8 cellular contexts compared by ENCODE assay signal in the genomic region with DNA sequence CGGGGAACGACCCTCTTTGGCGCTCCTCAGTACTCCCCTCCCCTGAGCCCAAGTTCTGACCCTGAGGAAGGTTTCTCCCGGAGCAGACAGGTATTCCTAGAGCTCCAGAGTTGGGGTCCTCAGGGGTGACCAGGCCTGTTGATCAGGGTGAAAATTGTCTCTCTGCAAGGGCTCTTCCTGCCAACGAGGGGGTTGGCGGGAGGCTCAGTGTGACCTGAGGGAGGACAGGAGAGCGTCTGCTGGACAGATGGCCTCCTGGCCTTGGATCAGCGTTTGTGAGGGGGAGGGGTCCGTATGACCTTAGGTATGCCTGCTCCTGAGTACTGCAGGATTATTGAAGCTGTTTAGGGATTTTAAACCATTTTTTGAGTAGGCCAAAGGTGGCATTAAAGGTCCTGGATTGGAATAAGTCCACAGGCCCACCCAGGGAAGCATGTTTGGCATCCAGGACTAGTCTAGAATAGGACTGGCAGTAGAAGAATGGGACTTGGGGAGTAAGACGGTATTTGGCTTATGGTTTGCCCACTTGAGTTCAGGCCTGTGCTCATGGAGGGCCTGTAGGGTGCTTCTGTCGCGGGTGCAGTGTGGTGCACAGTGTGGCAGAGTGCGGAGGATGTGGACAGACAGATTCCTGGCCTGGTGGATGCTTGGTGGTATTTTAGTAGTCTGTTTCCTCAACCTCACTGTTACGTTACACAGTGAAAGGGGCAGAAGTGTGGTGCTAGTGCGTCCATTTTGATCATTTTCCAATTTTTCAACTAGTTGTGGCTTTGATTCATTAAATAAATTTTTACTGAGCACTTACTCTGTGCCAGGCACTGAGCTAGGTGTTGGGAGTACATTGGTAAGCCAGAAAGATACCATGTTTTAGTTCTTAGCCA. TPM values are rescaled to one million over a fixed set of nuclear protein-coding genes. Genes with fewer than 3 reads are reported as not detected.
DNase-seq lines count a peak whose midpoint lies in the region; ATAC-seq and TF ChIP-seq lines count a peak whose summit lies in the region.

No MANE protein-coding gene starts in this region.

- peak overlapping the region; percentile 99 to 100 (median 100) for H3K27ac ChIP-seq in upper lobe of left lung

- no peaks in the 10 kb centered on the region for H3K9me3 ChIP-seq in endocrine pancreas (ENCODE audit: control insufficient read depth, low read length)
- H3K9me3 ChIP-seq in upper lobe of left lung: no peaks in the 10 kb centered on the region

- peak in 3 of 6 experiments; percentile 13 to 44 (median 24) for TF ChIP-seq CTCF in upper lobe of left lung (IDR thresholded peaks at IDR 0.05)

- peak; percentile 3 for ATAC-seq in GM21723 (IDR thresholded peaks at IDR 0.05; ENCODE audit: unreplicated experiment)
- ATAC-seq in upper lobe of left lung (ENCODE audit: low FRiP score in 2 of 2): peak; percentile 16 to 44

- no peak for TF ChIP-seq EP300 in upper lobe of left lung (IDR thresholded peaks at IDR 0.05)

- H3K27me3 ChIP-seq in endocrine pancreas (ENCODE audit: control insufficient read depth, insufficient read depth, low read length) (no peaks in the 10 kb centered on the region), upper lobe of left lung (no peaks in the 10 kb centered on the region)

- H3K9ac ChIP-seq in endocrine pancreas (ENCODE audit: control insufficient read depth, insufficient read depth, low read length): peak overlapping the region; percentile 89

- H3K4me3 ChIP-seq in endocrine pancreas (ENCODE audit: control insufficient read depth, insufficient read depth, low read length): peak overlapping the region; percentile 82
- peak overlapping the region; percentile 89 to 95 (median 93) for H3K4me3 ChIP-seq in upper lobe of left lung

- 5 to 28% methylated on average over 7 to 15 of the region's 15 CpGs for WGBS in upper lobe of left lung, 2 donors

- DNase-seq in AML-193 (lab: John Stamatoyannopoulos, UW): peak; percentile 46 to 72
- peak; percentile 82 for DNase-seq in NAMALWA (ENCODE audit: low spot score)
- DNase-seq in activated CD4-positive, alpha-beta T cell treated with anti-CD3 and anti-CD28 coated beads, Interleukin-2, amount 50 U/mL, for 48 hours: peak; percentile 56 to 63
- peak; percentile 15 for DNase-seq in mucosa of gallbladder (ENCODE audit: low spot score)
- DNase-seq in upper lobe of left lung: peak in 1 of 2 donors; percentile 53
- no peak for DNase-seq in NCI-H2196 (lab: John Stamatoyannopoulos, UW; ENCODE audit: unreplicated experiment)

- H3K4me1 ChIP-seq in endocrine pancreas (ENCODE audit: control insufficient read depth, insufficient read depth, low read length): peaks cover 4% of the 10 kb centered on the region
- H3K4me1 ChIP-seq in upper lobe of left lung: peaks cover 41 to 74% (median 49%) of the 10 kb centered on the region in 4 donors

- H3K36me3 ChIP-seq in endocrine pancreas (ENCODE audit: control insufficient read depth, insufficient read depth, low read length) (no peaks in the 10 kb centered on the region), upper lobe of left lung (no peaks in the 10 kb centered on the region)

- TF ChIP-seq POLR2A in upper lobe of left lung (IDR thresholded peaks at IDR 0.05): no peak

RNA-seq across cellular contexts. Expression of gene ZNF592, which starts 1.0 kb away (rescaled TPM):
- total RNA-seq in mucosa of gallbladder: 29.3 TPM
- total RNA-seq in upper lobe of left lung: 10 to 100 TPM; 22.5 to 35.2 (median 26.7) TPM

RNA-seq across cellular contexts. Expression of gene SEC11A, which starts 33.4 kb away (rescaled TPM):
- total RNA-seq in mucosa of gallbladder: 121 TPM
- total RNA-seq in upper lobe of left lung: 100 to 1,000 TPM in 4 of 6 donors, 10 to 100 TPM in 2; 38.8 to 164 (median 116) TPM
